In the genomic region with DNA sequence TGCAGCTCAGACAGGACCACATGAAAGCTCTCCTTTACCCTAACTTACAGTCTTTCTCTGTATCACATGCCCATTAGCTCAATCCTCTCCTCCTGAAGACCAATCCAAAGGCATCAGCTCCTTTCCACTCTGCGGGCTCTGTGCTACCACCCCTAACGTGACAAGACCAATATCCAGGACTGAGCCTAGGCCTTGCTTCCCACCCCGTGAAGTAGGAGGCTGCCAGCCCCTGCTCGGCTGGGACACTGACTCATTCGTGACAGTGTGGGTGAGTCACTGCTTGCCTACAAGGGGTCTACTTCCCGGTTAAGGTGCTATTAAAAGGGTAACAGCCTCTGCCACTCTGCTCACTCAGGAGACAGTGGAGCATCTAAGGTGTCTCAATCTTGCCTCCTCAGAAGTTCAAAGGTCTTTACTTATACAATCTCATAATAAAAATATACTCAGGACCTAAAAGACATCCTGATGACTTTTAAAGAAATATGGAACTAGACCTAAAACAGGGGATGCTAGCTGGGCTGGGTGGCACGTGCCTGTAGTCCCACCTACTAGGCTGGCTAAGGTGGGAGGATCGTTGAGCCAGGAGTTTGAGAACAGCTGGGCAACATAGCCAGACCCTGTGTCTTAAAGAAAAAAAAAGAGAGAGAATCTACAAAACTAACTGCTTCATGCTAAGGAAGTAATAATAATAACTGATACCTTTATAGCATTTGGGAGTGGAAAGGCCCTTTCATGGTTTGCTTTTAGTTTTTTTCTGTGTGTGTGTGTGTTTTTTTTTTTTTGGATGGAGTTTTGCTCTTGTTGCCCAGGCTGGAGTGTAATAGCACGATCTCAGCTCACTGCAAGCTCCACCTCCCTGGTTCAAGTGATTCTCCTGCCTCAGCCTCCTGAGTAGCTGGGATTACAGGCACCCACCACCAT, we compare ENCODE assay signal across 8 cellular contexts. TPM values are rescaled to one million over a fixed set of nuclear protein-coding genes. Genes with fewer than 3 reads are reported as not detected.
A peak's percentile ranks its signal among the peaks of the same experiment; 100 is the strongest.
DNase-seq lines count a peak whose midpoint lies in the region; ATAC-seq and TF ChIP-seq lines count a peak whose summit lies in the region.

No MANE protein-coding gene starts in this region.

- H3K36me3 ChIP-seq in OCI-LY7 (ENCODE audit: insufficient read depth, low read length): no peaks in the 10 kb centered on the region

- no peaks in the 10 kb centered on the region for H3K9me3 ChIP-seq in OCI-LY7 (ENCODE audit: low read length)

- no peaks in the 10 kb centered on the region for H3K79me2 ChIP-seq in OCI-LY7 (ENCODE audit: insufficient read depth, low read depth, low read length)

- CTCF ChIA-PET in OCI-LY7 (lab: Charles Lee; ENCODE audit: unreplicated experiment): interaction anchor here (0.6 kb wide), 1 partner anchor 106 kb away, joined by 3 read pairs; no protein-coding TSS in a partner anchor

- DNase-seq in ELR (ENCODE audit: low read depth): peak; percentile 98
- peak; percentile 41 for DNase-seq in SIG-M5 (lab: John Stamatoyannopoulos, UW)
- DNase-seq in fibroblast of mammary gland (ENCODE audit: low read depth): peak; percentile 96
- peak; percentile 35 to 39 for DNase-seq in stimulated activated CD4-positive, alpha-beta T cell treated with anti-CD3 and anti-CD28 coated beads, Interleukin-2, amount 100 ng/mL, for 24 hours
- no peak for DNase-seq in NCI-H82 (lab: John Stamatoyannopoulos, UW)
- no peak for DNase-seq in middle frontal gyrus (ENCODE audit: extremely low spot score, low spot score)
- no peak for DNase-seq in OCI-LY7 (ENCODE audit: low spot score)

- no peaks in the 10 kb centered on the region for H4K20me1 ChIP-seq in OCI-LY7 (ENCODE audit: insufficient read depth, low read length)

- H3K4me1 ChIP-seq in OCI-LY7 (ENCODE audit: insufficient read depth, low read length, poor library complexity, severe bottlenecking): peaks cover 3% of the 10 kb centered on the region

- no peak overlapping the region for H2AFZ ChIP-seq in OCI-LY7 (ENCODE audit: low read length)

- BruUV-seq in OCI-LY7 (replicated peaks; lab: Mats Ljungman, UMichigan): no TSS peak

- no peak overlapping the region for H3K4me3 ChIP-seq in fibroblast of mammary gland (ENCODE audit: control insufficient read depth, low read depth, low read length)
- no peak overlapping the region for H3K4me3 ChIP-seq in OCI-LY7 (ENCODE audit: low read depth, low read length, poor library complexity, severe bottlenecking)

- no peaks in the 10 kb centered on the region for H3K9me2 ChIP-seq in OCI-LY7 (ENCODE audit: insufficient read depth, low read length)

- intact Hi-C loops in OCI-LY7 (cut with micrococcal nuclease; ENCODE audit: unreplicated experiment): no loop called here

- ATAC-seq in GM19035 (IDR thresholded peaks at IDR 0.05; ENCODE audit: unreplicated experiment): no peak

- H3K27ac ChIP-seq in OCI-LY7 (ENCODE audit: low read depth, low read length, poor library complexity, severe bottlenecking): no peak overlapping the region

- TF ChIP-seq CTCF in fibroblast of mammary gland (conservative IDR thresholded peaks at IDR 0.05; ENCODE audit: control insufficient read depth, insufficient read depth, low read depth, low read length) (no peak), OCI-LY7 (conservative IDR thresholded peaks at IDR 0.05; ENCODE audit: low read length) (no peak)

- H3K4me2 ChIP-seq in OCI-LY7 (ENCODE audit: low read length): no peak overlapping the region

- POLR2A ChIA-PET in OCI-LY7 (lab: Charles Lee): interaction anchor here (0.6 to 1.1 kb wide), 3 partner anchors 14 to 306 kb away, joined by 3 read pairs; no protein-coding TSS in a partner anchor

RNA-seq across cellular contexts. Expression of a gene that starts 55.0 kb away (rescaled TPM):
- 8.8 and 9.6 TPM in 2 replicates for total RNA-seq in OCI-LY7 (2014; rRNA removed; shearing (Covaris generic))
- 22.9 and 25.7 TPM in 2 replicates for total RNA-seq in OCI-LY7 (2022)

Comparison
In these comparisons a context has a peak if more than half of its experiments do, and no peak if none do; other contexts are left out.
1. DNase-seq: peak in ELR (single experiment), SIG-M5 (single experiment), fibroblast of mammary gland (single experiment) and stimulated activated CD4-positive, alpha-beta T cell treated with anti-CD3 and anti-CD28 coated beads, Interleukin-2, amount 100 ng/mL, for 24 hours (2 of 2); none in NCI-H82 (single experiment), middle frontal gyrus (single experiment) and OCI-LY7 (single experiment).